Comparison of ENCODE assay signal across 8 cellular contexts in the genomic region with DNA sequence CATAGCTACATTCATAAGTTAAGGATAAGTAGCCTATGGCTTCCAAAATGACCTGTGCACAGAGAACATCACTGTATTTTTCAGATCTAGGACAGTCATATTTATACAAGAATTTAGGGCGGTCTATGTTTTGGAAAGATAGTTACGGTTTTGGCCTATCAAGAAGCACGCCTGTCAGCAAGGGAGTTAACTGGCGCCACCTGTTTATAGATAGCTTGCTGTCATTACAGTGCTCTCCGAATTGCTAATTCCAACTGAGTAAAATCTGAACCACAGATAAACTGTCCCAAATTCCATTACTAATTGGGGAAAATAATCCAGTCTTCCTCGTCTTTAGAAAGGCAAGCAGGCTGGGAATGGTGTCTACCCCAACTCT. TPM values are rescaled to one million over a fixed set of nuclear protein-coding genes. Genes with fewer than 3 reads are reported as not detected.
DNase-seq lines count a peak whose midpoint lies in the region; ATAC-seq and TF ChIP-seq lines count a peak whose summit lies in the region.

No MANE protein-coding gene starts in this region.

- peaks cover 11% of the 10 kb centered on the region for H3K36me3 Mint-ChIP-seq in CD8-positive, alpha-beta T cell
- peaks cover 12% of the 10 kb centered on the region for H3K36me3 Mint-ChIP-seq in activated CD8-positive, alpha-beta T cell treated with anti-CD3 and anti-CD28 coated beads for 36 hours (ENCODE audit: low read depth)

- peak; percentile 22 for ATAC-seq in CD8-positive, alpha-beta T cell
- ATAC-seq in GM19397 (IDR thresholded peaks at IDR 0.05; ENCODE audit: unreplicated experiment) (peak; percentile 40), HG03457 (IDR thresholded peaks at IDR 0.05; ENCODE audit: unreplicated experiment) (peak; percentile 49)
- ATAC-seq in activated CD8-positive, alpha-beta T cell treated with anti-CD3 and anti-CD28 coated beads for 36 hours: peak; percentile 52

- no peaks in the 10 kb centered on the region for H3K27me3 ChIP-seq in CD8-positive, alpha-beta T cell (ENCODE audit: insufficient read depth, low read length)
- H3K27me3 ChIP-seq in right atrium auricular region: no peaks in the 10 kb centered on the region
- no peaks in the 10 kb centered on the region for H3K27me3 ChIP-seq in skeletal muscle tissue (ENCODE audit: control insufficient read depth in 3 of 3, insufficient read depth in 3 of 3, low read length in 3 of 3)

- peak overlapping the region; percentile 98 for H3K27ac Mint-ChIP-seq in CD8-positive, alpha-beta T cell
- peak overlapping the region; percentile 95 for H3K27ac Mint-ChIP-seq in activated CD8-positive, alpha-beta T cell treated with anti-CD3 and anti-CD28 coated beads for 36 hours

- H3K4me3 ChIP-seq in CD8-positive, alpha-beta T cell (ENCODE audit: low read depth, low read length): peak overlapping the region; percentile 96
- peak overlapping the region; percentile 54 to 59 for H3K4me3 ChIP-seq in right atrium auricular region
- peak overlapping the region; percentile 78 to 93 (median 83) for H3K4me3 ChIP-seq in skeletal muscle tissue (ENCODE audit: low read length in 3 of 3)

- no peaks in the 10 kb centered on the region for H3K36me3 ChIP-seq in CD8-positive, alpha-beta T cell (ENCODE audit: insufficient read depth, low read length)
- H3K36me3 ChIP-seq in right atrium auricular region: no peaks in the 10 kb centered on the region
- H3K36me3 ChIP-seq in skeletal muscle tissue (ENCODE audit: control insufficient read depth in 3 of 3, insufficient read depth in 3 of 3, low read length in 3 of 3): no peaks in the 10 kb centered on the region

- H3K4me1 ChIP-seq in CD8-positive, alpha-beta T cell (ENCODE audit: insufficient read depth, low read length): peaks cover 17% of the 10 kb centered on the region
- H3K4me1 ChIP-seq in right atrium auricular region: no peaks in the 10 kb centered on the region
- H3K4me1 ChIP-seq in skeletal muscle tissue (ENCODE audit: control insufficient read depth in 3 of 3, insufficient read depth in 3 of 3, low read length in 3 of 3): peaks cover 0 to 3% (median 2%) of the 10 kb centered on the region in 3 donors

- H3K9me3 ChIP-seq in CD8-positive, alpha-beta T cell (ENCODE audit: low read length): no peaks in the 10 kb centered on the region
- H3K9me3 ChIP-seq in right atrium auricular region (no peaks in the 10 kb centered on the region), skeletal muscle tissue (ENCODE audit: control insufficient read depth in 3 of 3, low read length in 3 of 3) (no peaks in the 10 kb centered on the region)

- intact Hi-C loops in CD8-positive, alpha-beta T cell (cut with DNase I, micrococcal nuclease): loop anchor here (2.0 to 10.0 kb wide), 5 partner anchors 117 to 1213 kb away; a partner anchor contains a TSS
- intact Hi-C loops in activated CD8-positive, alpha-beta T cell treated with anti-CD3 and anti-CD28 coated beads for 36 hours (cut with micrococcal nuclease): loop anchor here (5.0 kb wide), 1 partner anchor 117 kb away; a partner anchor contains a TSS

- DNase-seq in CD8-positive, alpha-beta T cell: no peak
- peak; percentile 4 for DNase-seq in activated CD8-positive, alpha-beta T cell treated with anti-CD3 and anti-CD28 coated beads for 36 hours
- no peak for DNase-seq in right atrium auricular region (ENCODE audit: low spot score)
- no peak for DNase-seq in stimulated activated CD4-positive, alpha-beta T cell treated with anti-CD3 and anti-CD28 coated beads, Interleukin-2, amount 100 ng/mL, for 48 hours
- no peak for DNase-seq in activated CD4-positive, CD25-positive, alpha-beta regulatory T cell treated with anti-CD3 and anti-CD28 coated beads, Interleukin-2, amount 50 U/mL, for 72 hours

- H3K27me3 Mint-ChIP-seq in CD8-positive, alpha-beta T cell (ENCODE audit: low read depth): no peaks in the 10 kb centered on the region
- no peaks in the 10 kb centered on the region for H3K27me3 Mint-ChIP-seq in activated CD8-positive, alpha-beta T cell treated with anti-CD3 and anti-CD28 coated beads for 36 hours

- CTCF ChIA-PET in CD8-positive, alpha-beta T cell (lab: Charles Lee): no interaction called here
- CTCF ChIA-PET in activated CD8-positive, alpha-beta T cell treated with anti-CD3 and anti-CD28 coated beads for 36 hours (lab: Charles Lee): no interaction called here

- H3K4me1 Mint-ChIP-seq in CD8-positive, alpha-beta T cell (ENCODE audit: low read depth): peaks cover 56% of the 10 kb centered on the region
- H3K4me1 Mint-ChIP-seq in activated CD8-positive, alpha-beta T cell treated with anti-CD3 and anti-CD28 coated beads for 36 hours (ENCODE audit: low read depth): peaks cover 54% of the 10 kb centered on the region

- H3K4me3 Mint-ChIP-seq in CD8-positive, alpha-beta T cell: peak overlapping the region; percentile 94
- H3K4me3 Mint-ChIP-seq in activated CD8-positive, alpha-beta T cell treated with anti-CD3 and anti-CD28 coated beads for 36 hours: peak overlapping the region; percentile 90

- peak overlapping the region; percentile 76 to 88 (median 82) for H3K9ac ChIP-seq in skeletal muscle tissue (ENCODE audit: low read depth in 1 of 3, low read length in 3 of 3)

- POLR2A ChIA-PET in CD8-positive, alpha-beta T cell (lab: Charles Lee): interaction anchor here (0.7 kb wide), 1 partner anchor 75 kb away, joined by 3 read pairs; no protein-coding TSS in a partner anchor
- POLR2A ChIA-PET in activated CD8-positive, alpha-beta T cell treated with anti-CD3 and anti-CD28 coated beads for 36 hours (lab: Charles Lee): no interaction called here

- no peak for TF ChIP-seq CTCF in CD8-positive, alpha-beta T cell (IDR thresholded peaks at IDR 0.05)
- TF ChIP-seq CTCF in activated CD8-positive, alpha-beta T cell treated with anti-CD3 and anti-CD28 coated beads for 36 hours (IDR thresholded peaks at IDR 0.05): no peak
- no peak for TF ChIP-seq CTCF in right atrium auricular region (IDR thresholded peaks at IDR 0.05)

- no peaks in the 10 kb centered on the region for H3K9me3 Mint-ChIP-seq in CD8-positive, alpha-beta T cell
- no peaks in the 10 kb centered on the region for H3K9me3 Mint-ChIP-seq in activated CD8-positive, alpha-beta T cell treated with anti-CD3 and anti-CD28 coated beads for 36 hours

- peak overlapping the region; percentile 77 for H3K27ac ChIP-seq in CD8-positive, alpha-beta T cell (ENCODE audit: low read depth, low read length)
- H3K27ac ChIP-seq in right atrium auricular region (peak overlapping the region; percentile 76 to 81), skeletal muscle tissue (ENCODE audit: low read depth, low read length) (peak overlapping the region; percentile 80)

RNA-seq across cellular contexts. Expression of a gene that starts 0.6 kb away (rescaled TPM):
- total RNA-seq in CD8-positive, alpha-beta T cell: 10 to 100 TPM; 16.6 to 17.3 TPM
- total RNA-seq in activated CD8-positive, alpha-beta T cell treated with anti-CD3 and anti-CD28 coated beads for 36 hours: 10 to 100 TPM; 50.5 to 52.0 TPM
- 10 to 100 TPM; 31.1 to 36.2 TPM for total RNA-seq in right atrium auricular region
- total RNA-seq in skeletal muscle tissue: 25.6 TPM
